Comparison of ENCODE assay signal across 1 cellular context in the genomic region with DNA sequence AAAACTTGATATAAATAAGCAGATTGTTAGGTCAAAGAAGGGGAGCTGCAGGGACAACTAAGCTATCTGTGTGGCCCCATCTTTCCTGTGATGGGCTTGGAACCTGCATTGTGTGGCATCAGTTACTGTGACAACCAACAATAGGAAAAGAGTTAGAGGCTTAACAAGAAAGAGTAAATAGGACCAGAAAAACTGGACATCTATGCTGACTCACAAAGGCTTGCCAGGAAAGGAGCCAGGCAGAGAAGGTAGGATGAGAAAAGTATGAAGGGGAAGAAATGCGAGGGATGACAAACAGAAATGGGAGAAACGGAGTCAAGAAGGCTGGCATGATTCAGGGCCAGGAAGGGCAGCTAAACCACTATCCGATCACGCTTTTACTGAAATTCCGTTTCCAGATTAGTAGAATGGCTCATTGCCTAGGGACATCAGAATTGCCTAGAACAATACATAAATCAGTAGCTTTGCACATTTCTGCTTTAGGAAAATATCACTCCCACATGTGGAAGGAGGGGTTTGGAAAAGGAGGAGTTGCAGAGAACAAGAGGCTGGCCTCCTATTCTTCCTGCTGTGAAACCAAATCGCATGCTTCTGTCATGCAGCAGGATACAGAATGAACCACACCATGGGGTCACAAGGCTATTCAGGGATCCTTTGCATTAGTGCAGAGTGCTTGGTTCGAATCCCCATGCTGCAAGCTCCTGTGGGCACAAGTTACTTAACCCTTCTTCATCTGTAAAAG.
TF ChIP-seq lines count a peak whose summit lies in the region.

No MANE protein-coding gene starts in this region.

TF ChIP-seq in HepG2, 621 proteins besides CTCF, POLR2A, EP300 and RAD21:
- TF ChIP-seq ZMYM4 (CRISPR knock-in tag; IDR thresholded peaks at IDR 0.05): no peak
- TF ChIP-seq, protein P1, sequence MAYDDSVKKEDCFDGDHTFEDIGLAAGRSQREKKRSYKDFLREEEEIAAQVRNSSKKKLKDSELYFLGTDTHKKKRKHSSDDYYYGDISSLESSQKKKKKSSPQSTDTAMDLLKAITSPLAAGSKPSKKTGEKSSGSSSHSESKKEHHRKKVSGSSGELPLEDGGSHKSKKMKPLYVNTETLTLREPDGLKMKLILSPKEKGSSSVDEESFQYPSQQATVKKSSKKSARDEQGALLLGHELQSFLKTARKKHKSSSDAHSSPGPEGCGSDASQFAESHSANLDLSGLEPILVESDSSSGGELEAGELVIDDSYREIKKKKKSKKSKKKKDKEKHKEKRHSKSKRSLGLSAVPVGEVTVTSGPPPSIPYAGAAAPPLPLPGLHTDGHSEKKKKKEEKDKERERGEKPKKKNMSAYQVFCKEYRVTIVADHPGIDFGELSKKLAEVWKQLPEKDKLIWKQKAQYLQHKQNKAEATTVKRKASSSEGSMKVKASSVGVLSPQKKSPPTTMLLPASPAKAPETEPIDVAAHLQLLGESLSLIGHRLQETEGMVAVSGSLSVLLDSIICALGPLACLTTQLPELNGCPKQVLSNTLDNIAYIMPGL (CRISPR knock-in tag; IDR thresholded peaks at IDR 0.05; ENCODE audit: borderline replicate concordance in 1 of 2, low read depth in 1 of 2): no peak
- TF ChIP-seq, protein P2, sequence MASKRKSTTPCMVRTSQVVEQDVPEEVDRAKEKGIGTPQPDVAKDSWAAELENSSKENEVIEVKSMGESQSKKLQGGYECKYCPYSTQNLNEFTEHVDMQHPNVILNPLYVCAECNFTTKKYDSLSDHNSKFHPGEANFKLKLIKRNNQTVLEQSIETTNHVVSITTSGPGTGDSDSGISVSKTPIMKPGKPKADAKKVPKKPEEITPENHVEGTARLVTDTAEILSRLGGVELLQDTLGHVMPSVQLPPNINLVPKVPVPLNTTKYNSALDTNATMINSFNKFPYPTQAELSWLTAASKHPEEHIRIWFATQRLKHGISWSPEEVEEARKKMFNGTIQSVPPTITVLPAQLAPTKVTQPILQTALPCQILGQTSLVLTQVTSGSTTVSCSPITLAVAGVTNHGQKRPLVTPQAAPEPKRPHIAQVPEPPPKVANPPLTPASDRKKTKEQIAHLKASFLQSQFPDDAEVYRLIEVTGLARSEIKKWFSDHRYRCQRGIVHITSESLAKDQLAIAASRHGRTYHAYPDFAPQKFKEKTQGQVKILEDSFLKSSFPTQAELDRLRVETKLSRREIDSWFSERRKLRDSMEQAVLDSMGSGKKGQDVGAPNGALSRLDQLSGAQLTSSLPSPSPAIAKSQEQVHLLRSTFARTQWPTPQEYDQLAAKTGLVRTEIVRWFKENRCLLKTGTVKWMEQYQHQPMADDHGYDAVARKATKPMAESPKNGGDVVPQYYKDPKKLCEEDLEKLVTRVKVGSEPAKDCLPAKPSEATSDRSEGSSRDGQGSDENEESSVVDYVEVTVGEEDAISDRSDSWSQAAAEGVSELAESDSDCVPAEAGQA (IDR thresholded peaks at IDR 0.05; ENCODE audit: low read depth): no peak
- TF ChIP-seq, protein P2 (CRISPR knock-in tag; IDR thresholded peaks at IDR 0.05; ENCODE audit: borderline replicate concordance): no peak
TF ChIP-seq in HepG2: peak in this region for 0.
